35 cellular contexts compared by ENCODE assay signal in the genomic region with DNA sequence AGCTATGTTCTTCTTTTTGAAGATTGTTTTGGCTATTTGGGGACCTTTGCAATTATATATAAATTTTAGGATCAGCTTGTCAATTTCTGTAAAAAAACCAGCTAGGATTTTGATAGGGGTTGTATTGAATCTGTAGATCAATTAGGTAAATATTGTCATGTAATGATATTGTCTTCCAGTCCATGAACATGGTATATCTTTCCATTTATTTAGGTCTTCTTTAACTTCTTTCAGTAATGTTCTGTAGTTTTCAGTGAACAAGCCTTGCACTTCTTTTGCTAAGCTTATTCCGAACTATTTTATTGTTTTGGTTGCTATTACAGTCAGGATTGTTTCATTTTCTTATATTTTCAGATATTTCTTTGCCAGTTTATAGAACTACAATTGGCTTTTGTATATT.
"Had no signal": no experiment of that assay in that cellular context is flagged by ENCODE, and none has a peak within 500 bp of the region (broad histone marks: within the 10 kb centered on the region; RNA-seq: fewer than 3 reads in every experiment).

No MANE protein-coding gene starts in this region.

- H3K36me3 ChIP-seq: MG63 had no signal

- DNase-seq: Karpas-422, Kasumi-1, MG63, MM.1S, MV-4-11, NCI-H1048, NCI-H1092, NCI-H1092 treated with DMSO at 0.1 percent for 48 hours, NCI-H1105, NCI-H1105 treated with DMSO at 0.1 percent for 48 hours, NCI-H1417, NCI-H1417 treated with DMSO at 0.1 percent for 48 hours, NCI-H1436, NCI-H1436 treated with DMSO at 0.1 percent for 48 hours, NCI-H146, NCI-H1694, NCI-H1694 treated with DMSO at 0.1 percent for 48 hours, NCI-H187, NCI-H187 treated with DMSO at 0.1 percent for 48 hours, NCI-H1930, NCI-H2029, NCI-H2029 treated with DMSO at 0.1 percent for 48 hours, NCI-H2081, NCI-H2081 treated with DMSO at 0.1 percent for 48 hours, NCI-H2107, NCI-H2171, NCI-H2171 treated with DMSO at 0.1 percent for 48 hours, NCI-H2227 treated with DMSO at 0.1 percent for 48 hours, NCI-H226, NCI-H345, NCI-H446, NCI-H446 treated with DMSO at 0.1 percent for 48 hours, NCI-H510A, NCI-H510A treated with DMSO at 0.1 percent for 48 hours, NCI-H524 had no signal

- H3K9me3 ChIP-seq: MG63 had no signal

- H3K4me3 ChIP-seq: MG63 had no signal
